In the genomic region with DNA sequence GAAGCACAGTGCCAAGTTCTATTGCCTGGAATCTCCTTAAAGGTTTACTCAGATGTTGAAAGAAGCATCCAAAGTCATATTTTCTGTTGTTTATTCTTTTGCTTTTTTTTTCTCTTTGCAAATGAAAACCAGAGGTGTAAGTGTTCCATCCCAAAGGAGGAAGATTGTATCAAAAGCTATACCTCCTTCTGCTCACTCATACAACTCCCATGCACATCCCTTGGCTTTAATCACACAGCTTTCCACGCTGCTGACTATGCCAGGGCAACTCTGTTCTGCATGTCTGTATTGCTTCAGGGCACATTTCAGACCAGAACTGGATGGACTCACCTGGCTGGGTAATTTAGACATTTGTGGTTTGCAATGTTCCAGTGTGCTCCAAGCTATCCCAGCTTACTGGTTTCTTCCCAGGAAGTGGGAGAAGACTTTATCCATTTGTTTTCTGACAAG, we compare ENCODE assay signal across 8 cellular contexts.
DNase-seq lines count a peak whose midpoint lies in the region; ATAC-seq and TF ChIP-seq lines count a peak whose summit lies in the region.

No MANE protein-coding gene starts in this region.

- no peaks in the 10 kb centered on the region for H3K27me3 Mint-ChIP-seq in natural killer cell treated with Interleukin-12 subunit alpha and Interleukin-12 subunit beta and Interleukin-15 and Interleukin-18, amount 100 ng/mL, for 72 hours

- DNase-seq in NCI-H2107 (lab: John Stamatoyannopoulos, UW) (peak; percentile 41), cerebellar cortex (ENCODE audit: low spot score) (peak; percentile 34)
- DNase-seq in natural killer cell treated with Interleukin-12 subunit alpha and Interleukin-12 subunit beta and Interleukin-15 and Interleukin-18, amount 100 ng/mL, for 72 hours (ENCODE audit: low spot score): no peak
- no peak for DNase-seq in stimulated activated CD8-positive, alpha-beta memory T cell treated with anti-CD3 and anti-CD28 coated beads, Interleukin-4, amount 100 ng/mL, for 48 hours
- DNase-seq in activated CD4-positive, alpha-beta T cell treated with anti-CD3 and anti-CD28 coated beads, Interleukin-2, amount 50 U/mL, for 1 hour: no peak

- no peaks in the 10 kb centered on the region for H3K36me3 Mint-ChIP-seq in natural killer cell treated with Interleukin-12 subunit alpha and Interleukin-12 subunit beta and Interleukin-15 and Interleukin-18, amount 100 ng/mL, for 72 hours

- no peak for ATAC-seq in natural killer cell treated with Interleukin-12 subunit alpha and Interleukin-12 subunit beta and Interleukin-15 and Interleukin-18, amount 100 ng/mL, for 72 hours
- ATAC-seq in HG03521 (IDR thresholded peaks at IDR 0.05; ENCODE audit: unreplicated experiment) (no peak), HG03442 (IDR thresholded peaks at IDR 0.05; ENCODE audit: unreplicated experiment) (no peak)

- H3K4me3 Mint-ChIP-seq in natural killer cell treated with Interleukin-12 subunit alpha and Interleukin-12 subunit beta and Interleukin-15 and Interleukin-18, amount 100 ng/mL, for 72 hours: peak overlapping the region; percentile 83

- H3K27ac Mint-ChIP-seq in natural killer cell treated with Interleukin-12 subunit alpha and Interleukin-12 subunit beta and Interleukin-15 and Interleukin-18, amount 100 ng/mL, for 72 hours: peak overlapping the region; percentile 93 to 97

- H3K4me1 Mint-ChIP-seq in natural killer cell treated with Interleukin-12 subunit alpha and Interleukin-12 subunit beta and Interleukin-15 and Interleukin-18, amount 100 ng/mL, for 72 hours (ENCODE audit: low read depth in 2 of 2): peaks cover 55 to 58% of the 10 kb centered on the region in 2 donors

- H3K27ac ChIP-seq in C4-2B: peak overlapping the region; percentile 87; the same call in 1 of the 2 replicates

- TF ChIP-seq CTCF in C4-2B (conservative IDR thresholded peaks at IDR 0.05): no peak

- H3K9me3 Mint-ChIP-seq in natural killer cell treated with Interleukin-12 subunit alpha and Interleukin-12 subunit beta and Interleukin-15 and Interleukin-18, amount 100 ng/mL, for 72 hours: no peaks in the 10 kb centered on the region

Comparison
In these comparisons a context has a peak if more than half of its experiments do, and no peak if none do; other contexts are left out.
1. DNase-seq: peak in NCI-H2107 (single experiment) and cerebellar cortex (single experiment); none in natural killer cell treated with Interleukin-12 subunit alpha and Interleukin-12 subunit beta and Interleukin-15 and Interleukin-18, amount 100 ng/mL, for 72 hours (single experiment), stimulated activated CD8-positive, alpha-beta memory T cell treated with anti-CD3 and anti-CD28 coated beads, Interleukin-4, amount 100 ng/mL, for 48 hours (single experiment) and activated CD4-positive, alpha-beta T cell treated with anti-CD3 and anti-CD28 coated beads, Interleukin-2, amount 50 U/mL, for 1 hour (single experiment).